ENCODE assay signal across 19 cellular contexts in genomic region chr15:89653578-89653977, GRCh38. TPM values are rescaled to one million over a fixed set of nuclear protein-coding genes. Genes with fewer than 3 reads are reported as not detected.
A peak's percentile ranks its signal among the peaks of the same experiment; 100 is the strongest.
DNase-seq lines count a peak whose midpoint lies in the region; ATAC-seq, FAIRE-seq and TF ChIP-seq lines count a peak whose summit lies in the region.
"Had no signal": no experiment of that assay in that cellular context is flagged by ENCODE, and none has a peak within 500 bp of the region (broad histone marks: within the 10 kb centered on the region; RNA-seq: fewer than 3 reads in every experiment).

No MANE protein-coding gene starts in this region.

- H3K27ac ChIP-seq in ACC112 (ENCODE audit: low read depth, low read length) (no peak overlapping the region), GM23248 (peak overlapping the region; percentile 82), K562 (ENCODE audit: extremely low read depth, low read depth, low read length) (no peak overlapping the region), vagina (no peak overlapping the region)
- H3K27ac ChIP-seq: A549, C4-2B had no signal

- in situ Hi-C loops in GM23248 (cut with MboI) (no loop called here), K562 (cut with MboI) (no loop called here), GM13976 (cut with MboI; ENCODE audit: low sequenced_read_pairs, unreplicated experiment) (no loop called here)

- TF ChIP-seq EP300 in K562 (IDR thresholded peaks at IDR 0.05; ENCODE audit: low read length): no peak

- H3K36me3 ChIP-seq in ACC112 (ENCODE audit: insufficient read depth, low read length): no peaks in the 10 kb centered on the region; the same call in 1 of the 2 replicates
- no peaks in the 10 kb centered on the region for H3K36me3 ChIP-seq in GM23248 (ENCODE audit: low read depth)
- no peaks in the 10 kb centered on the region for H3K36me3 ChIP-seq in K562 (ENCODE audit: control insufficient read depth, insufficient read depth, low read length)
- peaks cover 0 to 3% of the 10 kb centered on the region in 2 donors for H3K36me3 ChIP-seq in vagina

- intact Hi-C loops in K562 (cut with micrococcal nuclease) (no loop called here), vagina (cut with DNase I) (no loop called here)

- H3K9me1 ChIP-seq in K562 (ENCODE audit: control insufficient read depth, insufficient read depth, low read length): no peaks in the 10 kb centered on the region

- no peak for FAIRE-seq in K562 (lab: Jason Lieb, UNC)
- FAIRE-seq: A549 had no signal

- TF ChIP-seq POLR2A in K562 (conservative IDR thresholded peaks at IDR 0.05): no peak
- TF ChIP-seq POLR2A in vagina (IDR thresholded peaks at IDR 0.05): no peak

- H3K4me3 ChIP-seq in ACC112 (ENCODE audit: low read depth, low read length) (peak overlapping the region; percentile 93), GM23248 (peak overlapping the region; percentile 92), K562 (no peak overlapping the region), vagina (no peak overlapping the region), foreskin fibroblast (ENCODE audit: low read depth in 1 of 2, low read length in 2 of 2) (no peak overlapping the region)

- H3K27ac Mint-ChIP-seq in neural crest cell (ENCODE audit: unreplicated experiment): no peak overlapping the region

- TF ChIP-seq CTCF in K562 (IDR thresholded peaks at IDR 0.05 in 2 of 3, conservative IDR thresholded peaks at IDR 0.05 in 1 of 3; ENCODE audit: insufficient read depth in 2 of 3, low read depth in 1 of 3, low read length in 3 of 3) (no peak), neural crest cell (conservative IDR thresholded peaks at IDR 0.05) (no peak), GM13976 (IDR thresholded peaks at IDR 0.05; ENCODE audit: borderline replicate concordance, control extremely low read depth, extremely low read depth, insufficient read depth, missing control alignments) (no peak), vagina (IDR thresholded peaks at IDR 0.05) (no peak), foreskin fibroblast (IDR thresholded peaks at IDR 0.05; ENCODE audit: low read depth, low read length) (no peak)

- ATAC-seq in K562: no peak

- CTCF ChIA-PET in K562 (lab: Yijun Ruan, JAX; ENCODE audit: low intra/inter-chr PET ratio): no interaction called here

- H3K27me3 ChIP-seq in ACC112 (ENCODE audit: insufficient read depth, low read length): no peaks in the 10 kb centered on the region
- H3K27me3 ChIP-seq in GM23248 (replicated peaks; ENCODE audit: insufficient read depth): no peaks in the 10 kb centered on the region
- H3K27me3 ChIP-seq in K562 (ENCODE audit: control insufficient read depth in 2 of 2, insufficient read depth in 2 of 2, low read length in 2 of 2): peaks cover 7 to 35% of the 10 kb centered on the region in 2 experiments; a peak in 3 of 5 replicates
- no peaks in the 10 kb centered on the region for H3K27me3 ChIP-seq in vagina

- H3K9me2 ChIP-seq in GM23248 (ENCODE audit: insufficient read depth): no peaks in the 10 kb centered on the region
- H3K9me2 ChIP-seq: SK-N-SH had no signal

- peaks cover 17% of the 10 kb centered on the region for H3K4me1 ChIP-seq in ACC112 (ENCODE audit: control insufficient read depth, insufficient read depth, low read length, unreplicated experiment)
- H3K4me1 ChIP-seq in GM23248 (ENCODE audit: insufficient read depth): peaks cover 18% of the 10 kb centered on the region
- peaks cover 0 to 22% of the 10 kb centered on the region in 2 experiments; a peak in 4 of 5 replicates for H3K4me1 ChIP-seq in K562 (replicated peaks in 1 of 2; ENCODE audit: control insufficient read depth in 2 of 2, insufficient read depth in 2 of 2, low read length in 2 of 2)
- peaks cover 12% of the 10 kb centered on the region for H3K4me1 ChIP-seq in vagina

- H2AFZ ChIP-seq in ACC112 (ENCODE audit: low read length, unreplicated experiment) (no peak overlapping the region), GM23248 (no peak overlapping the region), K562 (ENCODE audit: low read depth, low read length) (no peak overlapping the region)

- H3K4me2 ChIP-seq in GM23248 (ENCODE audit: unreplicated experiment) (peak overlapping the region; percentile 42), K562 (ENCODE audit: insufficient read depth, low read length) (no peak overlapping the region)

- H4K20me1 ChIP-seq in GM23248 (ENCODE audit: insufficient read depth) (no peaks in the 10 kb centered on the region), K562 (replicated peaks; ENCODE audit: control insufficient read depth, insufficient read depth, low read length) (no peaks in the 10 kb centered on the region)

- peak overlapping the region; percentile 84 for H3K9ac ChIP-seq in GM23248
- no peak overlapping the region for H3K9ac ChIP-seq in K562 (ENCODE audit: insufficient read depth in 1 of 2, low read depth in 2 of 2, low read length in 2 of 2)

- H3K9me3 ChIP-seq in GM23248 (ENCODE audit: low read depth) (no peaks in the 10 kb centered on the region), K562 (replicated peaks; ENCODE audit: control insufficient read depth, insufficient read depth, low read depth, low read length) (no peaks in the 10 kb centered on the region), vagina (no peaks in the 10 kb centered on the region)
- H3K9me3 ChIP-seq: A549, SK-N-SH had no signal

- peaks cover 2% of the 10 kb centered on the region for H3K36me3 Mint-ChIP-seq in neural crest cell (ENCODE audit: low read depth)

- POLR2A ChIA-PET in K562 (lab: Yijun Ruan, JAX): no interaction called here

- TF ChIP-seq RAD21 in K562 (CRISPR knock-in tag; conservative IDR thresholded peaks at IDR 0.05 in 1 of 2, IDR thresholded peaks at IDR 0.05 in 1 of 2): no peak

- WGBS in GM23248 (ENCODE audit: low coverage in 1 of 2, low lambda C conversion rate in 2 of 2, missing lambda C conversion rate in 2 of 2), 2 experiments: 93 to 96% methylated on average over 2 of the region's 2 CpGs
- 65% methylated on average over 2 of the region's 2 CpGs for WGBS in K562 (ENCODE audit: insufficient coverage, low coverage, missing lambda C conversion rate)

- H3K4me1 Mint-ChIP-seq in neural crest cell: peaks cover 17% of the 10 kb centered on the region

- H3K27me3 Mint-ChIP-seq in neural crest cell (ENCODE audit: low read depth): peaks cover 8% of the 10 kb centered on the region

- no peak for DNase-seq in GM23248
- no peak for DNase-seq in K562 (ENCODE audit: extremely low read depth in 1 of 4, low spot score in 3 of 4)
- no peak for DNase-seq in neural crest cell (ENCODE audit: low read depth, low spot score)
- DNase-seq in GM13976 (ENCODE audit: low spot score): no peak
- DNase-seq in vagina (ENCODE audit: extremely low spot score in 2 of 2): no peak
- no peak for DNase-seq in NCI-H524 (lab: John Stamatoyannopoulos, UW)
- no peak for DNase-seq in foreskin fibroblast
- DNase-seq: DMS 273 treated with DMSO at 0.1 percent for 48 hours, DND-41, KBM-7, NCI-H1694 treated with DMSO at 0.1 percent for 48 hours, NCI-H510A, NCI-H774, SHP77 treated with DMSO at 0.1 percent for 48 hours, SK-N-SH had no signal

- H3F3A ChIP-seq in GM23248 (ENCODE audit: insufficient read depth): peaks cover 20% of the 10 kb centered on the region

- peak overlapping the region; percentile 85 for H3K4me3 Mint-ChIP-seq in neural crest cell

- H3K79me2 ChIP-seq in ACC112 (ENCODE audit: control insufficient read depth, insufficient read depth, low read length, unreplicated experiment): peaks cover 28% of the 10 kb centered on the region
- peaks cover 45% of the 10 kb centered on the region for H3K79me2 ChIP-seq in GM23248 (ENCODE audit: insufficient read depth)
- no peaks in the 10 kb centered on the region for H3K79me2 ChIP-seq in K562 (ENCODE audit: control insufficient read depth, insufficient read depth, low read length)

- H3K9me3 Mint-ChIP-seq in neural crest cell: no peaks in the 10 kb centered on the region

- no TSS peak for BruUV-seq in K562 (replicated peaks; lab: Mats Ljungman, UMichigan)

RNA-seq across cellular contexts. Expression of gene KIF7, which starts 1.7 kb away (rescaled TPM):
- total RNA-seq in GM23248 (2014; rRNA removed; shearing (Covaris generic)): 25.4 and 30.0 TPM in 2 replicates
- polyA plus RNA-seq in GM23248 (2016; fragmentation: Nextera tagmentation; extraction: Ambion mirVana) (6.9 and 7.2 TPM in 2 replicates), K562 (2011; rRNA removed) (1.3 and 1.7 TPM in 2 replicates), K562 (2014; fragmentation: Illumina TruSeq; extraction: Trizol) (0.49 and 0.69 TPM in 2 replicates), K562 (2014; fragmentation: Nextera tagmentation; extraction: Ambion mirVana) (under 1 TPM; 0.04 to 0.06 TPM), K562 (2014; rRNA removed) (1.9 and 3.1 TPM in 2 replicates)
- total RNA-seq in K562 (2011; cell fraction: chromatin; rRNA removed; ENCODE audit: low replicate concordance): 4.9 and 14.4 TPM in 2 replicates
- total RNA-seq in K562 (2011; cell fraction: nucleolus; rRNA removed): 4.2 and 7.3 TPM in 2 replicates
- 2.7 and 3.1 TPM in 2 replicates for total RNA-seq in K562 (2011; cell fraction: nucleoplasm; rRNA removed)
- total RNA-seq in K562 (2014; rRNA removed) (1.6 and 2.0 TPM in 2 replicates), K562 (2014; rRNA removed; fragmentation: Illumina TruSeq; extraction: Trizol) (0.15 and 0.35 TPM in 2 replicates), K562 (2015; rRNA removed; fragmentation: Illumina TruSeq; extraction: Trizol) (0.58 and 0.64 TPM in 2 replicates), K562 (2021) (1.7 and 1.8 TPM in 2 replicates), neural crest cell (15.6 and 16.2 TPM in 2 replicates), vagina (7.9 TPM)
- polyA plus RNA-seq in K562 (2011; cell fraction: cytosol; rRNA removed): 1.1 and 2.7 TPM in 2 replicates
- polyA plus RNA-seq in K562 (2011; cell fraction: nucleus; rRNA removed): 4.3 and 6.8 TPM in 2 replicates
- polyA plus RNA-seq in K562 (2012): 0.96 and 1.1 TPM in 2 replicates
- polyA minus RNA-seq in K562 (2011; rRNA and poly(A)+ RNA removed): 0.45 and 1.2 TPM in 2 replicates
- 0.82 and 1.5 TPM in 2 replicates for polyA minus RNA-seq in K562 (2011; cell fraction: cytosol; rRNA and poly(A)+ RNA removed)
- polyA minus RNA-seq in K562 (2011; cell fraction: nucleus; rRNA and poly(A)+ RNA removed): 1.2 and 2.8 TPM in 2 replicates

RNA-seq across cellular contexts. Expression of gene PLIN1, which starts 25.6 kb away (rescaled TPM):
- not detected in 2 replicates for total RNA-seq in GM23248 (2014; rRNA removed; shearing (Covaris generic))
- polyA plus RNA-seq in GM23248 (2016; fragmentation: Nextera tagmentation; extraction: Ambion mirVana): not detected in 2 replicates
- total RNA-seq in K562 (2011; cell fraction: chromatin; rRNA removed; ENCODE audit: low replicate concordance): not detected in 2 replicates
- total RNA-seq in K562 (2011; cell fraction: nucleolus; rRNA removed): not detected in 2 replicates
- total RNA-seq in K562 (2011; cell fraction: nucleoplasm; rRNA removed): not detected in 2 replicates
- total RNA-seq in K562 (2014; rRNA removed): not detected in 2 replicates
- not detected in 2 replicates for total RNA-seq in K562 (2014; rRNA removed; fragmentation: Illumina TruSeq; extraction: Trizol)
- total RNA-seq in K562 (2015; rRNA removed; fragmentation: Illumina TruSeq; extraction: Trizol): not detected in 2 replicates
- not detected in 2 replicates for total RNA-seq in K562 (2021)
- polyA plus RNA-seq in K562 (2011; rRNA removed): not detected in 2 replicates
- polyA plus RNA-seq in K562 (2011; cell fraction: cytosol; rRNA removed): not detected in 2 replicates
- polyA plus RNA-seq in K562 (2011; cell fraction: nucleus; rRNA removed): not detected in 2 replicates
- not detected in 2 replicates for polyA plus RNA-seq in K562 (2012)
- not detected in 2 replicates for polyA plus RNA-seq in K562 (2014; fragmentation: Illumina TruSeq; extraction: Trizol)
- polyA plus RNA-seq in K562 (2014; fragmentation: Nextera tagmentation; extraction: Ambion mirVana): not detected
- polyA plus RNA-seq in K562 (2014; rRNA removed): not detected in 2 replicates
- not detected in 2 replicates for polyA minus RNA-seq in K562 (2011; rRNA and poly(A)+ RNA removed)
- not detected in 2 replicates for polyA minus RNA-seq in K562 (2011; cell fraction: cytosol; rRNA and poly(A)+ RNA removed)
- not detected in 2 replicates for polyA minus RNA-seq in K562 (2011; cell fraction: nucleus; rRNA and poly(A)+ RNA removed)
- 0.56 and 0.73 TPM in 2 replicates for total RNA-seq in neural crest cell
- total RNA-seq in vagina: 53.3 TPM
- total RNA-seq: RPMI7951 had no signal

RNA-seq across cellular contexts. Expression of gene PEX11A, which starts 37.0 kb away (rescaled TPM):
- total RNA-seq in GM23248 (2014; rRNA removed; shearing (Covaris generic)): 5.4 and 11.5 TPM in 2 replicates
- polyA plus RNA-seq in GM23248 (2016; fragmentation: Nextera tagmentation; extraction: Ambion mirVana) (5.3 and 6.1 TPM in 2 replicates), K562 (2011; rRNA removed) (not detected in 2 replicates), K562 (2014; fragmentation: Illumina TruSeq; extraction: Trizol) (not detected in 2 replicates), K562 (2014; fragmentation: Nextera tagmentation; extraction: Ambion mirVana) (not detected), K562 (2014; rRNA removed) (not detected in 2 replicates)
- total RNA-seq in K562 (2011; cell fraction: chromatin; rRNA removed; ENCODE audit: low replicate concordance): not detected in 2 replicates
- not detected in 2 replicates for total RNA-seq in K562 (2011; cell fraction: nucleolus; rRNA removed)
- not detected in 2 replicates for total RNA-seq in K562 (2011; cell fraction: nucleoplasm; rRNA removed)
- total RNA-seq in K562 (2014; rRNA removed) (not detected in 2 replicates), K562 (2014; rRNA removed; fragmentation: Illumina TruSeq; extraction: Trizol) (not detected in 2 replicates), K562 (2015; rRNA removed; fragmentation: Illumina TruSeq; extraction: Trizol) (not detected in 2 replicates), K562 (2021) (not detected in 2 replicates), neural crest cell (7.2 and 7.9 TPM in 2 replicates), vagina (4.7 TPM)
- polyA plus RNA-seq in K562 (2011; cell fraction: cytosol; rRNA removed): not detected in 2 replicates
- polyA plus RNA-seq in K562 (2011; cell fraction: nucleus; rRNA removed): not detected in 2 replicates
- polyA plus RNA-seq in K562 (2012): 0.04 TPM in 1 of 2 replicates, not detected in the other
- polyA minus RNA-seq in K562 (2011; rRNA and poly(A)+ RNA removed): not detected in 2 replicates
- polyA minus RNA-seq in K562 (2011; cell fraction: cytosol; rRNA and poly(A)+ RNA removed): not detected in 2 replicates
- polyA minus RNA-seq in K562 (2011; cell fraction: nucleus; rRNA and poly(A)+ RNA removed): not detected in 2 replicates

RNA-seq across cellular contexts. Expression of gene WDR93, which starts 37.0 kb away (rescaled TPM):
- not detected in 2 replicates for total RNA-seq in GM23248 (2014; rRNA removed; shearing (Covaris generic))
- polyA plus RNA-seq in GM23248 (2016; fragmentation: Nextera tagmentation; extraction: Ambion mirVana): 0.10 TPM in 1 of 2 replicates, not detected in the other
- not detected in 2 replicates for total RNA-seq in K562 (2011; cell fraction: chromatin; rRNA removed; ENCODE audit: low replicate concordance)
- not detected in 2 replicates for total RNA-seq in K562 (2011; cell fraction: nucleolus; rRNA removed)
- not detected in 2 replicates for total RNA-seq in K562 (2011; cell fraction: nucleoplasm; rRNA removed)
- not detected in 2 replicates for total RNA-seq in K562 (2014; rRNA removed)
- not detected in 2 replicates for total RNA-seq in K562 (2014; rRNA removed; fragmentation: Illumina TruSeq; extraction: Trizol)
- not detected in 2 replicates for total RNA-seq in K562 (2015; rRNA removed; fragmentation: Illumina TruSeq; extraction: Trizol)
- total RNA-seq in K562 (2021): not detected in 2 replicates
- polyA plus RNA-seq in K562 (2011; rRNA removed): not detected in 2 replicates
- polyA plus RNA-seq in K562 (2011; cell fraction: cytosol; rRNA removed): not detected in 2 replicates
- not detected in 2 replicates for polyA plus RNA-seq in K562 (2011; cell fraction: nucleus; rRNA removed)
- polyA plus RNA-seq in K562 (2012): not detected in 2 replicates
- polyA plus RNA-seq in K562 (2014; fragmentation: Illumina TruSeq; extraction: Trizol): not detected in 2 replicates
- polyA plus RNA-seq in K562 (2014; fragmentation: Nextera tagmentation; extraction: Ambion mirVana): not detected
- polyA plus RNA-seq in K562 (2014; rRNA removed): not detected in 2 replicates
- not detected in 2 replicates for polyA minus RNA-seq in K562 (2011; rRNA and poly(A)+ RNA removed)
- not detected in 2 replicates for polyA minus RNA-seq in K562 (2011; cell fraction: cytosol; rRNA and poly(A)+ RNA removed)
- not detected in 2 replicates for polyA minus RNA-seq in K562 (2011; cell fraction: nucleus; rRNA and poly(A)+ RNA removed)
- 0.20 TPM in 1 of 2 replicates, not detected in the other for total RNA-seq in neural crest cell
- total RNA-seq in vagina: not detected

Comparison
In these comparisons a context has a peak if more than half of its experiments do, and no peak if none do; other contexts are left out.
1. H3K4me3 ChIP-seq: peak in ACC112 (single experiment) and GM23248 (single experiment); none in K562 (single experiment), vagina (0 of 2) and foreskin fibroblast (0 of 2).
2. RNA of gene PLIN1, which starts 25.6 kb away (total RNA-seq): 53.3 TPM in vagina (single experiment); 0.56 to 0.73 TPM in neural crest cell, not detected in GM23248 and not detected in K562; every median in the first group is over 10 times any median in the second.